ENCODE assay signal across 29 cellular contexts in genomic region chr3:26193558-26193957, GRCh38.
"Had no signal": no experiment of that assay in that cellular context is flagged by ENCODE, and none has a peak within 500 bp of the region (broad histone marks: within the 10 kb centered on the region; RNA-seq: fewer than 3 reads in every experiment).

No MANE protein-coding gene starts in this region.

- ATAC-seq: activated CD4-positive, CD25-positive, alpha-beta regulatory T cell treated with anti-CD3 and anti-CD28 coated beads, Interleukin-2, amount 50 U/mL, for 24 hours; activated CD8-positive, alpha-beta T cell treated with anti-CD3 and anti-CD28 coated beads for 36 hours; activated T-cell treated with anti-CD3 and anti-CD28 coated beads, Interleukin-2, amount 50 U/mL, for 4 hours; activated T-helper 17 cell treated with anti-CD3 and anti-CD28 coated beads, Interleukin-2, amount 50 U/mL, for 72 hours; esophagus mucosa had no signal

- H3K27me3 ChIP-seq: brain microvascular endothelial cell, dorsolateral prefrontal cortex had no signal

- H3K27ac ChIP-seq: brain microvascular endothelial cell, coronary artery, dorsolateral prefrontal cortex, WERI-Rb-1 had no signal

- H3K36me3 Mint-ChIP-seq: activated naive CD8-positive, alpha-beta T cell had no signal

- DNase-seq: activated B cell treated with CpG ODN at 0.5 μM for 24 hours; activated CD4-positive, alpha-beta T cell treated with anti-CD3 and anti-CD28 coated beads for 48 hours; activated CD4-positive, alpha-beta T cell treated with anti-CD3 and anti-CD28 coated beads, Interleukin-2, amount 50 U/mL, for 1 hour; activated CD4-positive, alpha-beta T cell treated with anti-CD3 and anti-CD28 coated beads, Interleukin-2, amount 50 U/mL, for 48 hours; activated CD8-positive, alpha-beta memory T cell treated with anti-CD3 and anti-CD28 coated beads for 24 hours; activated CD8-positive, alpha-beta T cell treated with anti-CD3 and anti-CD28 coated beads for 36 hours; activated effector memory CD4-positive, alpha-beta T cell treated with Interleukin-2 at 50 U/mL for 16 hours; activated gamma-delta T cell treated with Interleukin-2 at 50 U/mL for 16 hours; activated naive CD4-positive, alpha-beta T cell treated with anti-CD3 and anti-CD28 coated beads, Interleukin-2, amount 50 U/mL, for 16 hours; activated naive CD4-positive, alpha-beta T cell treated with Interleukin-2 at 50 U/mL for 16 hours; activated T-cell treated with anti-CD3 and anti-CD28 coated beads, Interleukin-2, amount 50 U/mL, for 4 hours; amniotic stem cell; anterior cingulate cortex; brain microvascular endothelial cell; dorsolateral prefrontal cortex; effector memory CD4-positive, alpha-beta T cell; endodermal cell; foreskin fibroblast; head of caudate nucleus; T1000; WERI-Rb-1 had no signal

- H3K27ac Mint-ChIP-seq: activated B cell treated with CpG ODN at 0.5 μM for 24 hours; activated CD8-positive, alpha-beta T cell treated with anti-CD3 and anti-CD28 coated beads for 36 hours; activated naive CD8-positive, alpha-beta T cell; activated T-helper 17 cell treated with anti-CD3 and anti-CD28 coated beads, Interleukin-2, amount 50 U/mL, for 72 hours; dendritic cell treated with granulocyte-macrophage colony-stimulating factor and Interleukin-4, amounts not matched to agents 40 ng/mL and 50 ng/mL, for 4 days; endodermal cell; T-helper 2 cell treated with Interferon-gamma antibody and Interleukin-4, amounts not matched to agents 5 μg/mL and 100 μg/mL, for 36 hours had no signal

- H3K4me1 Mint-ChIP-seq: activated B cell treated with CpG ODN at 0.5 μM for 24 hours; activated T-helper 17 cell treated with anti-CD3 and anti-CD28 coated beads, Interleukin-2, amount 50 U/mL, for 72 hours; central memory CD8-positive, alpha-beta T cell had no signal

- H3K4me3 ChIP-seq: coronary artery, dorsolateral prefrontal cortex had no signal

- H3K4me3 Mint-ChIP-seq: activated B cell treated with CpG ODN at 0.5 μM for 24 hours; activated CD8-positive, alpha-beta T cell treated with anti-CD3 and anti-CD28 coated beads for 36 hours; activated naive CD8-positive, alpha-beta T cell; activated T-cell treated with anti-CD3 and anti-CD28 coated beads, Interleukin-2, amount 50 U/mL, for 4 hours; activated T-helper 17 cell treated with anti-CD3 and anti-CD28 coated beads, Interleukin-2, amount 50 U/mL, for 72 hours; central memory CD8-positive, alpha-beta T cell; dendritic cell treated with granulocyte-macrophage colony-stimulating factor and Interleukin-4, amounts not matched to agents 40 ng/mL and 50 ng/mL, for 4 days; endodermal cell; T-helper 2 cell treated with Interferon-gamma antibody and Interleukin-4, amounts not matched to agents 5 μg/mL and 100 μg/mL, for 36 hours had no signal

- H3K36me3 ChIP-seq: brain microvascular endothelial cell, WERI-Rb-1 had no signal

- H3K27me3 Mint-ChIP-seq: activated B cell treated with CpG ODN at 0.5 μM for 24 hours; activated CD8-positive, alpha-beta T cell treated with anti-CD3 and anti-CD28 coated beads for 36 hours; activated naive CD8-positive, alpha-beta T cell; activated T-helper 17 cell treated with anti-CD3 and anti-CD28 coated beads, Interleukin-2, amount 50 U/mL, for 72 hours; central memory CD8-positive, alpha-beta T cell; dendritic cell treated with granulocyte-macrophage colony-stimulating factor and Interleukin-4, amounts not matched to agents 40 ng/mL and 50 ng/mL, for 4 days had no signal
